Comparison of ENCODE assay signal across 19 cellular contexts in genomic region chr5:61686491-61687257, GRCh38.
"Had no signal": no experiment of that assay in that cellular context is flagged by ENCODE, and none has a peak within 500 bp of the region (broad histone marks: within the 10 kb centered on the region; RNA-seq: fewer than 3 reads in every experiment).

No MANE protein-coding gene starts in this region.

- H3K4me1 ChIP-seq: esophagus squamous epithelium, parathyroid adenoma had no signal

- H3K27me3 ChIP-seq: brain microvascular endothelial cell, tibial nerve had no signal

- H3K9me3 Mint-ChIP-seq: activated CD4-positive, alpha-beta T cell treated with anti-CD3 and anti-CD28 coated beads, Interleukin-2, amount 10 ng/mL, durations not matched to agents 24 days and 14 days; activated CD8-positive, alpha-beta T cell treated with anti-CD3 and anti-CD28 coated beads for 36 hours; activated T-helper 2 cell treated with anti-CD3 and anti-CD28 coated beads, Interferon-gamma antibody, Interleukin-2, Interleukin-4, amounts not matched to agents 10 μg/mL and 5 μg/mL and 100 μg/mL, durations not matched to agents 14 hours and 24 hours and 36 hours; stimulated activated naive CD8-positive, alpha-beta T cell treated with anti-CD3 and anti-CD28 coated beads, Interleukin-15, Interleukin-2, amounts not matched to agents 100 ng/mL and 50 ng/mL, for 24 hours had no signal

- DNase-seq: activated CD4-positive, alpha-beta T cell treated with anti-CD3 and anti-CD28 coated beads, Interleukin-2, amount 10 ng/mL, durations not matched to agents 24 days and 14 days; activated CD8-positive, alpha-beta T cell treated with anti-CD3 and anti-CD28 coated beads for 36 hours; activated naive CD4-positive, alpha-beta T cell treated with Interleukin-2 at 50 U/mL for 16 hours; activated naive CD8-positive, alpha-beta T cell treated with anti-CD3 and anti-CD28 coated beads, Interleukin-2, amount 10 ng/mL, durations not matched to agents 7 days and 5 days; activated T-cell treated with anti-CD3 and anti-CD28 coated beads, Interleukin-2, amount 50 U/mL, for 1 hour; anterior cingulate cortex; brain microvascular endothelial cell; effector CD4-positive, alpha-beta T cell; esophagus squamous epithelium; hippocampal formation; islet precursor cell; T1000 had no signal

- H3K9me3 ChIP-seq: esophagus squamous epithelium, tibial nerve had no signal

- H3K4me1 Mint-ChIP-seq: activated CD4-positive, alpha-beta T cell treated with anti-CD3 and anti-CD28 coated beads, Interleukin-2, amount 10 ng/mL, durations not matched to agents 24 days and 14 days; activated naive CD8-positive, alpha-beta T cell treated with anti-CD3 and anti-CD28 coated beads, Interleukin-2, amount 10 ng/mL, durations not matched to agents 7 days and 5 days had no signal

- H3K4me3 ChIP-seq: esophagus squamous epithelium, lung, tibial nerve had no signal

- H3K4me3 Mint-ChIP-seq: activated CD4-positive, alpha-beta T cell treated with anti-CD3 and anti-CD28 coated beads, Interleukin-2, amount 10 ng/mL, durations not matched to agents 24 days and 14 days; activated CD8-positive, alpha-beta T cell treated with anti-CD3 and anti-CD28 coated beads for 36 hours; activated naive CD8-positive, alpha-beta T cell treated with anti-CD3 and anti-CD28 coated beads, Interleukin-2, amount 10 ng/mL, durations not matched to agents 7 days and 5 days; nephron; stimulated activated naive CD8-positive, alpha-beta T cell treated with anti-CD3 and anti-CD28 coated beads, Interleukin-15, Interleukin-2, amounts not matched to agents 100 ng/mL and 50 ng/mL, for 24 hours had no signal

- ATAC-seq: activated CD8-positive, alpha-beta T cell treated with anti-CD3 and anti-CD28 coated beads for 36 hours had no signal

- H3K27ac Mint-ChIP-seq: activated CD4-positive, alpha-beta T cell treated with anti-CD3 and anti-CD28 coated beads, Interleukin-2, amount 10 ng/mL, durations not matched to agents 24 days and 14 days; activated CD8-positive, alpha-beta T cell treated with anti-CD3 and anti-CD28 coated beads for 36 hours; activated naive CD8-positive, alpha-beta T cell treated with anti-CD3 and anti-CD28 coated beads, Interleukin-2, amount 10 ng/mL, durations not matched to agents 7 days and 5 days; activated T-helper 2 cell treated with anti-CD3 and anti-CD28 coated beads, Interferon-gamma antibody, Interleukin-2, Interleukin-4, amounts not matched to agents 10 μg/mL and 5 μg/mL and 100 μg/mL, durations not matched to agents 14 hours and 24 hours and 36 hours; nephron; stimulated activated naive CD8-positive, alpha-beta T cell treated with anti-CD3 and anti-CD28 coated beads, Interleukin-15, Interleukin-2, amounts not matched to agents 100 ng/mL and 50 ng/mL, for 24 hours had no signal

- H3K9ac ChIP-seq: parathyroid adenoma had no signal

- H3K36me3 Mint-ChIP-seq: activated naive CD8-positive, alpha-beta T cell treated with anti-CD3 and anti-CD28 coated beads, Interleukin-2, amount 10 ng/mL, durations not matched to agents 7 days and 5 days had no signal

- H3K36me3 ChIP-seq: brain microvascular endothelial cell, esophagus squamous epithelium, tibial nerve had no signal

- H3K27ac ChIP-seq: brain microvascular endothelial cell, esophagus squamous epithelium, parathyroid adenoma, tibial nerve had no signal

- FAIRE-seq: urothelium cell line had no signal
